8 cellular contexts compared by ENCODE assay signal in genomic region chr4:2261853-2262144, GRCh38. TPM values are rescaled to one million over a fixed set of nuclear protein-coding genes. Genes with fewer than 3 reads are reported as not detected.
DNase-seq lines count a peak whose midpoint lies in the region; ATAC-seq and TF ChIP-seq lines count a peak whose summit lies in the region.

TSS of gene MXD4 (minus strand) at chr4:2262109. CDS start at chr4:2261980, 129 bp downstream.

- no peaks in the 10 kb centered on the region for H3K9me3 ChIP-seq in IMR-90 (ENCODE audit: control insufficient read depth, insufficient read depth, low read length)
- H3K9me3 ChIP-seq in mesenchymal stem cell (ENCODE audit: control insufficient read depth, low read length): no peaks in the 10 kb centered on the region
- no peaks in the 10 kb centered on the region for H3K9me3 ChIP-seq in upper lobe of right lung

- H2AK5ac ChIP-seq in IMR-90 (ENCODE audit: low read depth, low read length) (peak within 1 kb of the TSS; percentile 87), mesenchymal stem cell (ENCODE audit: low read length, severe bottlenecking) (peak within 1 kb of the TSS; percentile 40)

- peak within 1 kb of the TSS; percentile 38; the same call in 1 of the 2 replicates for H3K56ac ChIP-seq in IMR-90 (ENCODE audit: extremely low read depth, insufficient read depth, low read length)

- H3K18ac ChIP-seq in IMR-90 (ENCODE audit: low read depth, low read length): peak within 1 kb of the TSS; percentile 42; the same call in 1 of the 2 replicates
- peak within 1 kb of the TSS; percentile 84 to 98 for H3K18ac ChIP-seq in mesenchymal stem cell (ENCODE audit: low read depth in 1 of 2, low read length in 2 of 2)

- H4K5ac ChIP-seq in IMR-90 (ENCODE audit: low read depth, low read length): peak within 1 kb of the TSS; percentile 76

- CTCF ChIA-PET in IMR-90 (lab: Yijun Ruan, JAX): no interaction called here

- peak; percentile 3 for ATAC-seq in GM18873 (IDR thresholded peaks at IDR 0.05; ENCODE audit: low FRiP score, unreplicated experiment)
- peak; percentile 1 for ATAC-seq in IMR-90 (ENCODE audit: low read depth)
- ATAC-seq in upper lobe of right lung: no peak

- H2BK20ac ChIP-seq in IMR-90 (ENCODE audit: low read depth, low read length): no peak within 1 kb of the TSS

- peak within 1 kb of the TSS; percentile 63 for H4K91ac ChIP-seq in IMR-90 (ENCODE audit: insufficient read depth, low read depth, low read length)
- H4K91ac ChIP-seq in mesenchymal stem cell (ENCODE audit: low read length): peak within 1 kb of the TSS; percentile 95

- intact Hi-C loops in IMR-90 (cut with micrococcal nuclease): loop anchor here (5.0 to 10.0 kb wide), 3 partner anchors 91 to 206 kb away; partner anchors contain the start of genes CFAP99, RNF4 and ZFYVE28
- intact Hi-C loops in upper lobe of right lung (cut with DNase I): no loop called here

- H3K79me1 ChIP-seq in IMR-90 (ENCODE audit: low read depth in 1 of 2, low read length in 2 of 2) (peaks cover 28 to 44% of the 10 kb centered on the region in 2 experiments), mesenchymal stem cell (replicated peaks; ENCODE audit: low read length, poor library complexity, severe bottlenecking) (peaks cover 19% of the 10 kb centered on the region)

- peak within 1 kb of the TSS; percentile 99 for H2AK9ac ChIP-seq in IMR-90 (replicated peaks; ENCODE audit: low read depth, low read length, poor library complexity)

- 1% methylated on average over 46 of the region's 46 CpGs; no CpG with 5 or more reads in 1 of the 2 experiments for WGBS in IMR-90 (ENCODE audit: extremely low coverage in 2 of 2, insufficient read length in 1 of 2), 2 experiments
- WGBS in mesenchymal stem cell: under 1% methylated on average over 35 of the region's 46 CpGs

- H2AFZ ChIP-seq in IMR-90 (replicated peaks; ENCODE audit: low read length, poor library complexity): peak within 1 kb of the TSS; percentile 92
- H2AFZ ChIP-seq in mesenchymal stem cell (ENCODE audit: low read depth, low read length): peak within 1 kb of the TSS; percentile 73

- TF ChIP-seq POLR2A in IMR-90 (IDR thresholded peaks at IDR 0.05; ENCODE audit: low read depth, low read length): peak; percentile 51

- H2BK120ac ChIP-seq in IMR-90 (ENCODE audit: low read depth, low read length) (peak within 1 kb of the TSS; percentile 56), mesenchymal stem cell (ENCODE audit: low read depth, low read length) (peak within 1 kb of the TSS; percentile 87)

- H3K14ac ChIP-seq in IMR-90 (replicated peaks; ENCODE audit: low read depth, low read length) (peak within 1 kb of the TSS; percentile 85), mesenchymal stem cell (ENCODE audit: low read length in 2 of 2) (peak within 1 kb of the TSS in 1 of 2 experiments; percentile 96)

- H2BK5ac ChIP-seq in IMR-90 (ENCODE audit: low read depth, low read length, poor library complexity, severe bottlenecking): peak within 1 kb of the TSS; percentile 71
- peak within 1 kb of the TSS; percentile 85 for H2BK5ac ChIP-seq in mesenchymal stem cell (ENCODE audit: low read depth, low read length, poor library complexity, severe bottlenecking)

- H2BK12ac ChIP-seq in mesenchymal stem cell (ENCODE audit: low read length in 2 of 2): peak within 1 kb of the TSS in 1 of 2 experiments; percentile 77

- H3K27me3 ChIP-seq in IMR-90 (ENCODE audit: control insufficient read depth, insufficient read depth, low read length): no peaks in the 10 kb centered on the region
- no peaks in the 10 kb centered on the region for H3K27me3 ChIP-seq in mesenchymal stem cell (ENCODE audit: control insufficient read depth in 1 of 2, insufficient read depth in 1 of 2, low read length in 2 of 2)
- H3K27me3 ChIP-seq in upper lobe of right lung: no peaks in the 10 kb centered on the region

- peak within 1 kb of the TSS; percentile 83 for H3K4me2 ChIP-seq in IMR-90 (ENCODE audit: low read depth, low read length)
- peak within 1 kb of the TSS; percentile 98 for H3K4me2 ChIP-seq in mesenchymal stem cell (ENCODE audit: low read length, poor library complexity, severe bottlenecking)

- peaks cover 23% of the 10 kb centered on the region; the same call in 1 of the 2 replicates for H3K36me3 ChIP-seq in IMR-90 (ENCODE audit: control insufficient read depth, insufficient read depth, low read length)
- H3K36me3 ChIP-seq in mesenchymal stem cell (ENCODE audit: control insufficient read depth in 1 of 2, insufficient read depth in 2 of 2, low read depth in 1 of 2, low read length in 2 of 2): peaks cover 12 to 38% of the 10 kb centered on the region in 2 experiments
- peaks cover 11% of the 10 kb centered on the region for H3K36me3 ChIP-seq in upper lobe of right lung

- H3K27ac ChIP-seq in IMR-90 (ENCODE audit: insufficient read depth, low read length): peak within 1 kb of the TSS; percentile 89
- peak within 1 kb of the TSS; percentile 77 for H3K27ac ChIP-seq in mesenchymal stem cell (ENCODE audit: low read length, poor library complexity, severe bottlenecking)
- peak within 1 kb of the TSS; percentile 93 for H3K27ac ChIP-seq in upper lobe of right lung

- peaks cover 4% of the 10 kb centered on the region; the same call in 1 of the 2 replicates for H3K9me1 ChIP-seq in IMR-90 (ENCODE audit: insufficient read depth, low read length)

- H4K20me1 ChIP-seq in IMR-90 (ENCODE audit: insufficient read depth, low read length): peaks cover 32% of the 10 kb centered on the region

- H3K4me3 ChIP-seq in IMR-90 (ENCODE audit: insufficient read depth, low read depth, low read length) (peak within 1 kb of the TSS; percentile 97), choroid plexus epithelial cell (ENCODE audit: low read depth, low read length) (peak within 1 kb of the TSS; percentile 91), mesenchymal stem cell (ENCODE audit: insufficient read depth in 1 of 2, low read depth in 1 of 2, low read length in 2 of 2) (peak within 1 kb of the TSS; percentile 85 to 93), upper lobe of right lung (peak within 1 kb of the TSS; percentile 92)

- peak within 1 kb of the TSS; percentile 92 for H3K23ac ChIP-seq in IMR-90 (ENCODE audit: low read depth, low read length)
- H3K23ac ChIP-seq in mesenchymal stem cell (ENCODE audit: low read length in 2 of 2): peak within 1 kb of the TSS in 1 of 2 experiments; percentile 60

- in situ Hi-C loops in IMR-90 (cut with MboI; ENCODE audit: low sequenced_read_pairs): no loop called here

- no peak within 1 kb of the TSS for H2BK15ac ChIP-seq in IMR-90 (ENCODE audit: low read depth, low read length)
- H2BK15ac ChIP-seq in mesenchymal stem cell (ENCODE audit: low read depth, poor library complexity, severe bottlenecking): peak within 1 kb of the TSS; percentile 85

- peaks cover 8% of the 10 kb centered on the region; the same call in 1 of the 2 replicates for H3K4me1 ChIP-seq in IMR-90 (ENCODE audit: control insufficient read depth, insufficient read depth, low read length)
- H3K4me1 ChIP-seq in mesenchymal stem cell (ENCODE audit: control insufficient read depth, insufficient read depth, low read depth, low read length): peaks cover 65% of the 10 kb centered on the region
- H3K4me1 ChIP-seq in upper lobe of right lung: peaks cover 70% of the 10 kb centered on the region

- no TSS peak for BruUV-seq in IMR-90 (replicated peaks; lab: Mats Ljungman, UMichigan)

- no peak for DNase-seq in IMR-90
- DNase-seq in choroid plexus epithelial cell (ENCODE audit: low read depth): no peak
- no peak for DNase-seq in mesenchymal stem cell
- DNase-seq in upper lobe of right lung: no peak
- no peak for DNase-seq in cortex of kidney (lab: John Stamatoyannopoulos, UW)
- no peak for DNase-seq in activated CD8-positive, alpha-beta memory T cell treated with anti-CD3 and anti-CD28 coated beads for 24 hours
- no peak for DNase-seq in DMS79 (lab: John Stamatoyannopoulos, UW)

- no peak for TF ChIP-seq CTCF in IMR-90 (conservative IDR thresholded peaks at IDR 0.05; ENCODE audit: low read depth, low read length)
- no peak for TF ChIP-seq CTCF in choroid plexus epithelial cell (conservative IDR thresholded peaks at IDR 0.05; ENCODE audit: low read depth, low read length)
- no peak for TF ChIP-seq CTCF in upper lobe of right lung (IDR thresholded peaks at IDR 0.05)

- POLR2A ChIA-PET in IMR-90 (lab: Charles Lee; ENCODE audit: unreplicated experiment): no interaction called here

- H4K8ac ChIP-seq in IMR-90 (ENCODE audit: low read depth in 2 of 2, low read length in 2 of 2) (peak within 1 kb of the TSS; percentile 75 to 89), mesenchymal stem cell (ENCODE audit: low read length) (peak within 1 kb of the TSS; percentile 95)

- dilution Hi-C loops in IMR-90 (cut with HindIII; ENCODE audit: low sequenced_read_pairs, unreplicated experiment): no loop called here

- H3K4ac ChIP-seq in IMR-90 (ENCODE audit: low read depth, low read length) (peak within 1 kb of the TSS; percentile 87), mesenchymal stem cell (ENCODE audit: low read depth in 1 of 2, low read length in 2 of 2) (peak within 1 kb of the TSS; percentile 88 to 98)

- H3K9ac ChIP-seq in IMR-90 (ENCODE audit: low read depth, low read length) (peak within 1 kb of the TSS; percentile 87), mesenchymal stem cell (ENCODE audit: low read length) (peak within 1 kb of the TSS; percentile 92)

- TF ChIP-seq RAD21 in IMR-90 (IDR thresholded peaks at IDR 0.05; ENCODE audit: low read length): no peak; the same call in 1 of the 2 replicates

TF ChIP-seq in IMR-90, 13 proteins besides CTCF, POLR2A, EP300 and RAD21:
- no peak for TF ChIP-seq CEBPB (IDR thresholded peaks at IDR 0.05; ENCODE audit: low read depth, low read length)
- TF ChIP-seq CHD1 (IDR thresholded peaks at IDR 0.05; ENCODE audit: low read depth, low read length): no peak

RNA-seq across cellular contexts. Expression of gene MXD4, which starts in this region (rescaled TPM):
- 22.8 and 25.6 TPM in 2 replicates for total RNA-seq in IMR-90 (2012; rRNA removed)
- 54.4 and 63.6 TPM in 2 replicates for polyA plus RNA-seq in IMR-90 (2012; rRNA removed)
- 57.4 and 87.5 TPM in 2 replicates for polyA plus RNA-seq in IMR-90 (2012; cell fraction: cytosol; rRNA removed)
- 81.6 and 159 TPM in 2 replicates for polyA plus RNA-seq in IMR-90 (2012; cell fraction: nucleus; rRNA removed; ENCODE audit: low replicate concordance)
- 61.3 TPM for polyA plus RNA-seq in mesenchymal stem cell (2013, experiment 1 of 2)
- polyA plus RNA-seq in mesenchymal stem cell (2013, experiment 2 of 2): 61.0 TPM
- total RNA-seq in upper lobe of right lung: 72.7 TPM
